ENCODE assay signal across 8 cellular contexts in the genomic region with DNA sequence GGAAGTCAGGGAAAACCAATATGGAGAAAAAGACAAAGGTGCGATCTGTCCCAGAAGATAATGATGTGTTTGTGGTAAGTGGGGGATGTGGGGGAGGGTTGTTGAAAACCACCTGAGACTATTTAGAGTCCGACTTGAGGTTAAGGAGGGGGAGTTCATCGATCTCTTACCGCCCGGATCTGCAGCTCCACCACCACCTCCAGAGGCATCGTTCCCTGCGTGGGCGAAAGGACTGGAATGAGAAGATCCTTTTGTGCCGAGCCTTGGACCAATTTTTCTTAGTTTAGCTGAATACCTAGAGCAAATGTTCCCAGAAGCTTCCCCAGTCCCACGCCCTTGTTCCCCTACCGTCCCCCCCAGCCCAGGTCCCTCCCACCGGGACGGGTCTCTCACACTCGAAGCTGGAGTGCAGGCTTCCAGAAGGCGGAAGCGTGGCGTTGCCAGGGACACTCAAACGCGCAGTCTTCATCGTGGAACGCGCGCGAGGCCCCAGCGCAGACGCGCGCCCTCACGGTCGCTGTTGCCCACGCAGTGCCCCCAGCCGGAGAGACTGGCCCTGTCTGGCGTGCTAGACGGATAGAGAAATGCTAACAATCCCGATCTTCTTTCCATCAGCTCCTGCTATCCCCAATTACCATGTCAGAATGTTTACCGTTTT.
DNase-seq lines count a peak whose midpoint lies in the region; ATAC-seq lines count a peak whose summit lies in the region.

A gene with protein sequence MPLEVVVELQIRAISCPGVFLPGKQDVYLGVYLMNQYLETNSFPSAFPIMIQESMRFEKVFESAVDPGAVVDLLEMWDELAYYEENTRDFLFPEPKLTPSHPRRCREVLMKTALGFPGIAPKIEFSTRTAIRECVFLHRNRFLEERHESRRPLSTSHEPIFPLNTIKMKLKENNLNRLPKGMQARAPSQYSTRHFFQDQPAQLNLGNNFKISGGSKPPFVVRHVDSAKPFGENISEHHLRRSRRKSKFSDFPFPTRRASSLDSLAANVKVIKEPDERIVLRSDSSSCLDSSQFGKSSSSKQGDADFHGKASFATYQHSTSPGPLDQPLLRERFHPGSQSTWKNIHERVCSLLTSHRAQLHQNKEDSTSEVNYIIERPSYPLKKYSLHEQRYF (minus strand): TSS at position 439 of the 658 bp plus-strand sequence. CDS start 230 bp downstream, at position 209.

- no peaks in the 10 kb centered on the region for H3K36me3 ChIP-seq in endocrine pancreas (ENCODE audit: control insufficient read depth, insufficient read depth, low read length)

- no peaks in the 10 kb centered on the region for H3K27me3 ChIP-seq in endocrine pancreas (ENCODE audit: control insufficient read depth, insufficient read depth, low read length)

- peak within 1 kb of the TSS; percentile 65 for H3K9ac ChIP-seq in endocrine pancreas (ENCODE audit: control insufficient read depth, insufficient read depth, low read length)

- peaks cover 32% of the 10 kb centered on the region for H3K4me1 ChIP-seq in endocrine pancreas (ENCODE audit: control insufficient read depth, insufficient read depth, low read length)

- H3K4me1 Mint-ChIP-seq in stimulated activated effector memory CD8-positive, alpha-beta T cell treated with anti-CD3 and anti-CD28 coated beads, Interleukin-12 subunit alpha, Interleukin-12 subunit beta, amount 100 ng/mL, for 72 hours = peaks cover 80% of the 10 kb centered on the region

- no peaks in the 10 kb centered on the region for H3K9me3 Mint-ChIP-seq in stimulated activated effector memory CD8-positive, alpha-beta T cell treated with anti-CD3 and anti-CD28 coated beads, Interleukin-12 subunit alpha, Interleukin-12 subunit beta, amount 100 ng/mL, for 72 hours

- H3K36me3 Mint-ChIP-seq in stimulated activated effector memory CD8-positive, alpha-beta T cell treated with anti-CD3 and anti-CD28 coated beads, Interleukin-12 subunit alpha, Interleukin-12 subunit beta, amount 100 ng/mL, for 72 hours = peaks cover 6% of the 10 kb centered on the region

- DNase-seq in AG20443 (ENCODE audit: low spot score) (peak; percentile 76), NCI-H2227 treated with DMSO at 0.1 percent for 48 hours (lab: John Stamatoyannopoulos, UW) (peak; percentile 53), medulla oblongata (ENCODE audit: extremely low spot score) (peak; percentile 79)
- peak in 2 of 3 experiments; percentile 10 to 12 for DNase-seq in activated CD8-positive, alpha-beta memory T cell treated with anti-CD3 and anti-CD28 coated beads for 48 hours (ENCODE audit: low read depth in 2 of 3, low spot score in 2 of 3)
- DNase-seq in stimulated activated effector memory CD8-positive, alpha-beta T cell treated with anti-CD3 and anti-CD28 coated beads, Interleukin-12 subunit alpha, Interleukin-12 subunit beta, amount 100 ng/mL, for 72 hours (ENCODE audit: low spot score in 2 of 2) = peak; percentile 17 to 59

- peak within 1 kb of the TSS; percentile 81 for H3K4me3 Mint-ChIP-seq in stimulated activated effector memory CD8-positive, alpha-beta T cell treated with anti-CD3 and anti-CD28 coated beads, Interleukin-12 subunit alpha, Interleukin-12 subunit beta, amount 100 ng/mL, for 72 hours

- H3K27ac Mint-ChIP-seq in stimulated activated effector memory CD8-positive, alpha-beta T cell treated with anti-CD3 and anti-CD28 coated beads, Interleukin-12 subunit alpha, Interleukin-12 subunit beta, amount 100 ng/mL, for 72 hours = peak within 1 kb of the TSS; percentile 74

- peak within 1 kb of the TSS; percentile 92 for H3K4me3 ChIP-seq in endocrine pancreas (ENCODE audit: control insufficient read depth, insufficient read depth, low read length)

- no peaks in the 10 kb centered on the region for H3K9me3 ChIP-seq in endocrine pancreas (ENCODE audit: control insufficient read depth, low read length)

- ATAC-seq in GM21390 (IDR thresholded peaks at IDR 0.05; ENCODE audit: unreplicated experiment) = peak; percentile 38
- ATAC-seq in stimulated activated effector memory CD8-positive, alpha-beta T cell treated with anti-CD3 and anti-CD28 coated beads, Interleukin-12 subunit alpha, Interleukin-12 subunit beta, amount 100 ng/mL, for 72 hours = peak; percentile 63
- ATAC-seq in GM18519 (IDR thresholded peaks at IDR 0.05; ENCODE audit: low FRiP score, unreplicated experiment) = no peak

Comparison
In these comparisons a context has a peak if more than half of its experiments do, and no peak if none do; other contexts are left out.
1. DNase-seq: peak in every context shown above with its lines; median percentile 79 in medulla oblongata; 76 in AG20443; 53 in NCI-H2227 treated with DMSO at 0.1 percent for 48 hours; 38 in stimulated activated effector memory CD8-positive, alpha-beta T cell treated with anti-CD3 and anti-CD28 coated beads, Interleukin-12 subunit alpha, Interleukin-12 subunit beta, amount 100 ng/mL, for 72 hours; 11 in activated CD8-positive, alpha-beta memory T cell treated with anti-CD3 and anti-CD28 coated beads for 48 hours.